Comparison of ENCODE assay signal across 18 cellular contexts in the genomic region with DNA sequence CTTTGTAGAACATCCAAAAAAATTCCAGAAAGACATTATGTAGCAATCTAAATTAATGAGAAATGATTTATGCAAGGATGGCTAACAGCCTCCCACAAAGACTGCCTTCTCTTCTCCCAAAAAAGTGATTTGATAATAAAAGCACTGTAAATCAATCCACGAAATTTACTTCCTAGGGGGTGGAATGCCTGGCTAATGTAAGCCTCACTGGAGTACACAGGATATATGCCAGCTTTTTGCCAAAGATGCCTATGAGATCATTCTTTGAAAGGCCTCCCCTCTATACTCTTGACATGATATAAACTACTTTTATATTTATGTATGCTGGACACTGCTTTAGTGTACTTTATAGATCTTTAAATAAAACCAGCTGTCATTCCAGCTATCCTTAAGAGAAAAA.
"Had no signal": no experiment of that assay in that cellular context is flagged by ENCODE, and none has a peak within 500 bp of the region (broad histone marks: within the 10 kb centered on the region; RNA-seq: fewer than 3 reads in every experiment).

No MANE protein-coding gene starts in this region.

- H3K36me3 ChIP-seq: heart left ventricle, neutrophil, right atrium auricular region, sigmoid colon, stomach, thoracic aorta, transverse colon had no signal

- H3K4me1 Mint-ChIP-seq: naive thymus-derived CD4-positive, alpha-beta T cell; nephron progenitor cell had no signal

- H3K27me3 ChIP-seq: heart left ventricle, neutrophil, right atrium auricular region, sigmoid colon, stomach, transverse colon had no signal

- H3K27ac ChIP-seq: heart left ventricle, neutrophil, right atrium auricular region, sigmoid colon, skin epidermis, stomach, thoracic aorta, transverse colon had no signal

- H3K9me3 Mint-ChIP-seq: naive thymus-derived CD4-positive, alpha-beta T cell; nephron progenitor cell had no signal

- H3K27ac Mint-ChIP-seq: naive thymus-derived CD4-positive, alpha-beta T cell; nephron progenitor cell had no signal

- H3K9me3 ChIP-seq: heart left ventricle, neutrophil, right atrium auricular region, sigmoid colon, stomach, thoracic aorta, transverse colon had no signal

- H3K4me3 ChIP-seq: heart left ventricle, right atrium auricular region, sigmoid colon, skin epidermis, stomach, thoracic aorta, transverse colon had no signal

- H3K36me3 Mint-ChIP-seq: naive thymus-derived CD4-positive, alpha-beta T cell had no signal

- DNase-seq: dermis blood vessel endothelial cell; heart left ventricle; hypothalamus; kidney glomerular epithelial cell; mesendoderm; naive thymus-derived CD4-positive, alpha-beta T cell; nephron progenitor cell; posterior cingulate gyrus; sigmoid colon; stimulated activated CD4-positive, alpha-beta T cell treated with anti-CD3 and anti-CD28 coated beads, Interleukin-2, amount 100 ng/mL, for 24 hours; stimulated activated naive CD4-positive, alpha-beta T cell; stomach; substantia nigra; transverse colon had no signal

- H3K27me3 Mint-ChIP-seq: naive thymus-derived CD4-positive, alpha-beta T cell had no signal

- ATAC-seq: heart left ventricle; naive thymus-derived CD4-positive, alpha-beta T cell had no signal

- H3K4me1 ChIP-seq: heart left ventricle, right atrium auricular region, stomach had no signal

- H3K4me3 Mint-ChIP-seq: naive thymus-derived CD4-positive, alpha-beta T cell; nephron progenitor cell had no signal
